Comparison of ENCODE assay signal across 8 cellular contexts in the genomic region with DNA sequence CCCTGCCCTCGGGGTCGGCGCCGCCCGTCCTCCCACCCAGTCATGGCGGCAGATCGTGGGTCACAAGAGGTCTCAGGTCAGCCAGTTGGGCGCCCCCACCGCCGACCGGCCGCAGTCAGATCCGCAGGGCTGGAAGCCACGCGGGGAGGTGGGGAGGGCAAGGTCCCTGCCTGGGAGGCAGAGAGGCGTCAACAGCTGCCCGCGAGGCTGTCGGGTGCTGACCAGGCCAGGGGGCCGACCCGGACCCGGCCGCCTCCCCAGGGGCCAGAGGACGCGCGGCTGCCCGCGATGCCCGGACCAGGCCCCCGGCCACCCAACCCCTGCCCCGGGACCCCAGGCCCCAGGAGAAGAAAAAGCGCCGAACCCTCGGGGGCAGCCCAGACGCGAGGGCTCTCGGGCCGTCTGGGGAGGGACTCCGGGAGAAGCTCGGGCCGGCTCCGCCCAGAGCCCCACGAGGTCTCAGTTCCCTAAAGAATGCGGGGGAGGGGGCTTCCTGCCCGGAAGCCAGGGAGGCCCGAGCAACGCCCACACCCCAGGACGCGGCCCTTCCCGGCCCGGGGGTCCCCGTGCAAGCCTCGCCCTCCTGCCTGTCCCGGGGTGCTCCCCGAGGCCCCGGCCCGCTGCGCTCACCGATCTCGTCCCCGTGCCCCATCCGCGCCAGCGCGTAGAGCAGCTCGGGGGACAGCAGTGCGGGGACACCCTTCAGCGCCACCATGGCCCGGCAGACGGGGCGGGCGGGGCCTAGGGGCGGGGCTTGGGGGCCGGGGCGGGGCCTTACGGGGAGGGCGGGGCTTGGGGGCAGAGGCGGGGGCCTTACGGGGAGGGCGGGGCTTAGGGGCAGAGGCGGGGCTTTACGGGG. TPM values are rescaled to one million over a fixed set of nuclear protein-coding genes. Genes with fewer than 3 reads are reported as not detected.
DNase-seq lines count a peak whose midpoint lies in the region; ATAC-seq, FAIRE-seq and TF ChIP-seq lines count a peak whose summit lies in the region.

A gene with protein sequence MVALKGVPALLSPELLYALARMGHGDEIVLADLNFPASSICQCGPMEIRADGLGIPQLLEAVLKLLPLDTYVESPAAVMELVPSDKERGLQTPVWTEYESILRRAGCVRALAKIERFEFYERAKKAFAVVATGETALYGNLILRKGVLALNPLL (minus strand): TSS at position 727 of the 859 bp plus-strand sequence. CDS start 12 bp downstream, at position 715.

- CTCF ChIA-PET in HCT116 (lab: Charles Lee) = interaction anchor here (1.2 kb wide), 1 partner anchor 28 kb away, joined by 3 read pairs; no protein-coding TSS in a partner anchor
- CTCF ChIA-PET in activated CD8-positive, alpha-beta T cell treated with anti-CD3 and anti-CD28 coated beads, Interleukin-2, amount 10 ng/mL, durations not matched to agents 7 days and 5 days (lab: Charles Lee) = interaction anchor here (1.2 kb wide), 1 partner anchor 28 kb away, joined by 3 read pairs; no protein-coding TSS in a partner anchor

- H3K27me3 ChIP-seq in HCT116 (ENCODE audit: insufficient read depth, low read length) = no peaks in the 10 kb centered on the region
- H3K27me3 ChIP-seq in mucosa of stomach (ENCODE audit: control insufficient read depth, insufficient read depth, low read length) = peaks cover 6% of the 10 kb centered on the region

- peak within 1 kb of the TSS; percentile 71 for H3K27ac ChIP-seq in HCT116 (ENCODE audit: low read depth, low read length)

- H3K27ac Mint-ChIP-seq in activated CD8-positive, alpha-beta T cell treated with anti-CD3 and anti-CD28 coated beads, Interleukin-2, amount 10 ng/mL, durations not matched to agents 7 days and 5 days = peak within 1 kb of the TSS; percentile 11
- no peak within 1 kb of the TSS for H3K27ac Mint-ChIP-seq in endothelial cell (ENCODE audit: unreplicated experiment)
- H3K27ac Mint-ChIP-seq in stimulated activated memory B cell treated with anti-CD40 and anti-IgM and Interleukin-4, amounts not matched to agents 10 μg/mL and 1 μg/mL and 100 μg/mL, for 72 hours = peak within 1 kb of the TSS; percentile 24

- ATAC-seq in HCT116 = peak; percentile 81
- ATAC-seq in activated CD8-positive, alpha-beta T cell treated with anti-CD3 and anti-CD28 coated beads, Interleukin-2, amount 10 ng/mL, durations not matched to agents 7 days and 5 days = peak; percentile 91
- ATAC-seq in stimulated activated memory B cell treated with anti-CD40 and anti-IgM and Interleukin-4, amounts not matched to agents 10 μg/mL and 1 μg/mL and 100 μg/mL, for 72 hours = peak; percentile 82

- H4K20me1 ChIP-seq in HCT116 (ENCODE audit: insufficient read depth) = no peaks in the 10 kb centered on the region

- no peaks in the 10 kb centered on the region for H3K9me2 ChIP-seq in HCT116 (ENCODE audit: insufficient read depth)

- intact Hi-C loops in HCT116 (cut with micrococcal nuclease) = no loop called here

- peaks cover 7% of the 10 kb centered on the region for H3K4me1 Mint-ChIP-seq in activated CD8-positive, alpha-beta T cell treated with anti-CD3 and anti-CD28 coated beads, Interleukin-2, amount 10 ng/mL, durations not matched to agents 7 days and 5 days (ENCODE audit: low read depth)
- H3K4me1 Mint-ChIP-seq in endothelial cell (ENCODE audit: unreplicated experiment) = no peaks in the 10 kb centered on the region
- H3K4me1 Mint-ChIP-seq in stimulated activated memory B cell treated with anti-CD40 and anti-IgM and Interleukin-4, amounts not matched to agents 10 μg/mL and 1 μg/mL and 100 μg/mL, for 72 hours = peaks cover 46% of the 10 kb centered on the region

- no peaks in the 10 kb centered on the region for H3K27me3 Mint-ChIP-seq in activated CD8-positive, alpha-beta T cell treated with anti-CD3 and anti-CD28 coated beads, Interleukin-2, amount 10 ng/mL, durations not matched to agents 7 days and 5 days (ENCODE audit: low read depth)
- peaks cover 11% of the 10 kb centered on the region for H3K27me3 Mint-ChIP-seq in endothelial cell (ENCODE audit: unreplicated experiment)
- H3K27me3 Mint-ChIP-seq in stimulated activated memory B cell treated with anti-CD40 and anti-IgM and Interleukin-4, amounts not matched to agents 10 μg/mL and 1 μg/mL and 100 μg/mL, for 72 hours = no peaks in the 10 kb centered on the region

- H3K9me3 Mint-ChIP-seq in activated CD8-positive, alpha-beta T cell treated with anti-CD3 and anti-CD28 coated beads, Interleukin-2, amount 10 ng/mL, durations not matched to agents 7 days and 5 days (ENCODE audit: insufficient read depth) = no peaks in the 10 kb centered on the region
- H3K9me3 Mint-ChIP-seq in endothelial cell (ENCODE audit: unreplicated experiment) = no peaks in the 10 kb centered on the region
- H3K9me3 Mint-ChIP-seq in stimulated activated memory B cell treated with anti-CD40 and anti-IgM and Interleukin-4, amounts not matched to agents 10 μg/mL and 1 μg/mL and 100 μg/mL, for 72 hours = no peaks in the 10 kb centered on the region

- H3K9ac ChIP-seq in HCT116 (ENCODE audit: low read length) (peak within 1 kb of the TSS; percentile 68), mucosa of stomach (ENCODE audit: low read length) (peak within 1 kb of the TSS; percentile 57)

- TF ChIP-seq RAD21 in HCT116 (IDR thresholded peaks at IDR 0.05; ENCODE audit: low read depth) = no peak

- no peak for TF ChIP-seq CTCF in HCT116 (IDR thresholded peaks at IDR 0.05 in 2 of 3, conservative IDR thresholded peaks at IDR 0.05 in 1 of 3; ENCODE audit: borderline replicate concordance in 1 of 3, insufficient read depth in 1 of 3, low read depth in 2 of 3, low read length in 2 of 3)
- no peak for TF ChIP-seq CTCF in endothelial cell (IDR thresholded peaks at IDR 0.05; ENCODE audit: unreplicated experiment)

- no TSS peak for BruUV-seq in HCT116 (replicated peaks; lab: Mats Ljungman, UMichigan)

- H3K9me3 ChIP-seq in HCT116 (ENCODE audit: control insufficient read depth in 1 of 2, insufficient read depth in 1 of 2, low read depth in 1 of 2, low read length in 2 of 2) (no peaks in the 10 kb centered on the region), mucosa of stomach (ENCODE audit: control insufficient read depth, low read length) (no peaks in the 10 kb centered on the region)

- FAIRE-seq in GM12892 (lab: Jason Lieb, UNC) = peak; percentile 87

- DNase-seq in GM12892 (ENCODE audit: insufficient read length) = peak; percentile 98
- peak; percentile 7 for DNase-seq in HCT116 (ENCODE audit: low read depth, low spot score)
- peak; percentile 65 for DNase-seq in MV-4-11 (lab: John Stamatoyannopoulos, UW)
- peak; percentile 75 for DNase-seq in activated CD8-positive, alpha-beta T cell treated with anti-CD3 and anti-CD28 coated beads, Interleukin-2, amount 10 ng/mL, durations not matched to agents 7 days and 5 days
- peak; percentile 68 for DNase-seq in endothelial cell (ENCODE audit: low spot score)
- no peak for DNase-seq in NCI-H524 (lab: John Stamatoyannopoulos, UW)

- POLR2A ChIA-PET in HCT116 (lab: Charles Lee) = interaction anchor here (0.6 kb wide), 1 partner anchor 12 kb away, joined by 3 read pairs; no protein-coding TSS in a partner anchor
- POLR2A ChIA-PET in activated CD8-positive, alpha-beta T cell treated with anti-CD3 and anti-CD28 coated beads, Interleukin-2, amount 10 ng/mL, durations not matched to agents 7 days and 5 days (lab: Charles Lee) = interaction anchor here (1.2 kb wide), 1 partner anchor 32 kb away, joined by 5 read pairs; no protein-coding TSS in a partner anchor

- peaks cover 9% of the 10 kb centered on the region for H3K36me3 Mint-ChIP-seq in activated CD8-positive, alpha-beta T cell treated with anti-CD3 and anti-CD28 coated beads, Interleukin-2, amount 10 ng/mL, durations not matched to agents 7 days and 5 days (ENCODE audit: low read depth)
- H3K36me3 Mint-ChIP-seq in endothelial cell (ENCODE audit: low read depth, unreplicated experiment) = peaks cover 11% of the 10 kb centered on the region
- H3K36me3 Mint-ChIP-seq in stimulated activated memory B cell treated with anti-CD40 and anti-IgM and Interleukin-4, amounts not matched to agents 10 μg/mL and 1 μg/mL and 100 μg/mL, for 72 hours = peaks cover 9% of the 10 kb centered on the region

- TF ChIP-seq POLR2A in GM12892 (IDR thresholded peaks at IDR 0.05; ENCODE audit: low read depth, low read length) (peak; percentile 64; the same call in 1 of the 2 replicates), HCT116 (IDR thresholded peaks at IDR 0.05; ENCODE audit: borderline replicate concordance, extremely low read depth, insufficient read depth, insufficient read length) (no peak)

- H3K4me1 ChIP-seq in HCT116 (ENCODE audit: control insufficient read depth in 1 of 2, insufficient read depth in 2 of 2, low read length in 2 of 2) (peaks cover 3 to 5% of the 10 kb centered on the region in 2 experiments; a peak in 2 of 4 replicates), mucosa of stomach (ENCODE audit: control insufficient read depth, insufficient read depth, low read length) (peaks cover 29% of the 10 kb centered on the region)

- no peak within 1 kb of the TSS for H2AFZ ChIP-seq in HCT116 (ENCODE audit: low read depth, low read length, poor library complexity, severe bottlenecking)

- H3K4me2 ChIP-seq in HCT116 (ENCODE audit: low read length) = peak within 1 kb of the TSS; percentile 77

- H3K36me3 ChIP-seq in HCT116 (ENCODE audit: control insufficient read depth in 1 of 2, insufficient read depth in 2 of 2, low read length in 2 of 2) = no peaks in the 10 kb centered on the region
- H3K36me3 ChIP-seq in mucosa of stomach (ENCODE audit: control insufficient read depth, insufficient read depth, low read length) = no peaks in the 10 kb centered on the region

- RAD21 ChIA-PET in HCT116 (lab: Charles Lee; ENCODE audit: low non-redundant PET in 1 of 2, low total read pairs in 2 of 2, uncharacterized antibody in 2 of 2, unreplicated experiment in 2 of 2) = no interaction called here

- H3K4me3 ChIP-seq in HCT116 (replicated peaks in 1 of 2; ENCODE audit: low read depth in 1 of 2, low read length in 2 of 2) (peak within 1 kb of the TSS; percentile 57 to 66), mucosa of stomach (ENCODE audit: low read length) (no peak within 1 kb of the TSS)

- peaks cover 6% of the 10 kb centered on the region; the same call in 1 of the 2 replicates for H3K79me2 ChIP-seq in HCT116 (ENCODE audit: insufficient read depth, low read length)

- H3K4me3 Mint-ChIP-seq in activated CD8-positive, alpha-beta T cell treated with anti-CD3 and anti-CD28 coated beads, Interleukin-2, amount 10 ng/mL, durations not matched to agents 7 days and 5 days = peak within 1 kb of the TSS; percentile 70
- no peak within 1 kb of the TSS for H3K4me3 Mint-ChIP-seq in endothelial cell (ENCODE audit: unreplicated experiment)
- peak within 1 kb of the TSS; percentile 74 for H3K4me3 Mint-ChIP-seq in stimulated activated memory B cell treated with anti-CD40 and anti-IgM and Interleukin-4, amounts not matched to agents 10 μg/mL and 1 μg/mL and 100 μg/mL, for 72 hours

TF ChIP-seq in HCT116, 20 proteins besides CTCF, POLR2A, EP300 and RAD21 (continues in another document):
- TF ChIP-seq EGR1 (IDR thresholded peaks at IDR 0.05; ENCODE audit: low read depth) (peak; percentile 78), YY1 (IDR thresholded peaks at IDR 0.05; ENCODE audit: extremely low read depth, insufficient replicate concordance, low read depth, low read length) (peak; percentile 7)

RNA-seq across cellular contexts. Expression of the gene that starts here (rescaled TPM):
- polyA plus RNA-seq in GM12892 (2012; ENCODE audit: missing spikeins) = 17.9 TPM
- total RNA-seq in HCT116 (2021; ENCODE audit: unreplicated experiment) = 21.5 TPM
- polyA plus RNA-seq in HCT116 (2012) = 12.3 and 13.8 TPM in 2 replicates
- 10 to 100 TPM; 12.4 to 13.4 TPM for total RNA-seq in activated CD8-positive, alpha-beta T cell treated with anti-CD3 and anti-CD28 coated beads, Interleukin-2, amount 10 ng/mL, durations not matched to agents 7 days and 5 days
- 8.9 TPM for total RNA-seq in endothelial cell (ENCODE audit: unreplicated experiment)

Comparison
In these comparisons a context has a peak if more than half of its experiments do, and no peak if none do; other contexts are left out.
1. DNase-seq: peak in GM12892 (single experiment), HCT116 (single experiment), MV-4-11 (single experiment), activated CD8-positive, alpha-beta T cell treated with anti-CD3 and anti-CD28 coated beads, Interleukin-2, amount 10 ng/mL, durations not matched to agents 7 days and 5 days (single experiment) and endothelial cell (single experiment); none in NCI-H524 (0 of 2).
2. Peak in every context shown above with its lines, with median percentiles within 50 percentile points of each other: ATAC-seq.